ENCODE assay signal across 10 cellular contexts in genomic region chr12:110269622-110270124, GRCh38. TPM values are rescaled to one million over a fixed set of nuclear protein-coding genes. Genes with fewer than 3 reads are reported as not detected.
DNase-seq lines count a peak whose midpoint lies in the region; ATAC-seq, FAIRE-seq and TF ChIP-seq lines count a peak whose summit lies in the region.
"Had no signal": no experiment of that assay in that cellular context is flagged by ENCODE, and none has a peak within 500 bp of the region (broad histone marks: within the 10 kb centered on the region; RNA-seq: fewer than 3 reads in every experiment).

No MANE protein-coding gene starts in this region.

- TF ChIP-seq POLR2A in A549 (IDR thresholded peaks at IDR 0.05; ENCODE audit: low read length), result no peak
- TF ChIP-seq POLR2A in spleen (IDR thresholded peaks at IDR 0.05), result no peak
- no peak for TF ChIP-seq POLR2A in erythroblast (IDR thresholded peaks at IDR 0.05; ENCODE audit: low read length)

- peak; percentile 56 for FAIRE-seq in A549 (lab: Jason Lieb, UNC)

- POLR2A ChIA-PET in A549 (lab: Yijun Ruan, JAX), result interaction anchor here (0.6 to 3.1 kb wide), 4 partner anchors 12 to 416 kb away, joined by 3 to 55 read pairs (median 7); partner anchors contain the start of gene ATP2A2
- POLR2A ChIA-PET in activated CD8-positive, alpha-beta T cell treated with anti-CD3 and anti-CD28 coated beads, Interleukin-2, amount 10 ng/mL, durations not matched to agents 7 days and 5 days (lab: Charles Lee), result interaction anchor here (1.2 kb wide), 1 partner anchor 11 kb away, joined by 4 read pairs; the partner anchor contains the start of gene ATP2A2

- in situ Hi-C loops in KBM-7 (cut with MboI; ENCODE audit: low pct_unique_long_range_greater_than_20kb, low sequenced_read_pairs), result no loop called here

- no peaks in the 10 kb centered on the region for H3K36me3 Mint-ChIP-seq in chondrocyte (ENCODE audit: low read depth)
- no peaks in the 10 kb centered on the region for H3K36me3 Mint-ChIP-seq in activated CD8-positive, alpha-beta T cell treated with anti-CD3 and anti-CD28 coated beads, Interleukin-2, amount 10 ng/mL, durations not matched to agents 7 days and 5 days (ENCODE audit: low read depth)

- H3K36me3 ChIP-seq in lower lobe of right lung, result no peaks in the 10 kb centered on the region
- H3K36me3 ChIP-seq in spleen, result no peaks in the 10 kb centered on the region

- intact Hi-C loops in lower lobe of right lung (cut with DNase I), result no loop called here
- intact Hi-C loops in spleen (cut with DNase I; ENCODE audit: low total_unique reads), result no loop called here

- H3K9me3 Mint-ChIP-seq in chondrocyte (ENCODE audit: low read depth), result no peaks in the 10 kb centered on the region
- H3K9me3 Mint-ChIP-seq in activated CD8-positive, alpha-beta T cell treated with anti-CD3 and anti-CD28 coated beads, Interleukin-2, amount 10 ng/mL, durations not matched to agents 7 days and 5 days (ENCODE audit: insufficient read depth), result no peaks in the 10 kb centered on the region
- H3K9me3 Mint-ChIP-seq: CD4-positive, CD25-positive, alpha-beta regulatory T cell had no signal

- peak overlapping the region; percentile 29 for H3K4me3 Mint-ChIP-seq in chondrocyte (ENCODE audit: unreplicated experiment)
- H3K4me3 Mint-ChIP-seq in activated CD8-positive, alpha-beta T cell treated with anti-CD3 and anti-CD28 coated beads, Interleukin-2, amount 10 ng/mL, durations not matched to agents 7 days and 5 days, result no peak overlapping the region
- H3K4me3 Mint-ChIP-seq: CD4-positive, CD25-positive, alpha-beta regulatory T cell had no signal

- H3K4me3 ChIP-seq in A549 (peak overlapping the region; percentile 31; the same call in 1 of the 3 replicates), lower lobe of right lung (no peak overlapping the region), spleen (no peak overlapping the region)

- no peak for TF ChIP-seq CTCF in A549 (IDR thresholded peaks at IDR 0.05)
- TF ChIP-seq CTCF in chondrocyte (IDR thresholded peaks at IDR 0.05), result no peak
- TF ChIP-seq CTCF in lower lobe of right lung (IDR thresholded peaks at IDR 0.05), result no peak
- no peak for TF ChIP-seq CTCF in spleen (IDR thresholded peaks at IDR 0.05 in 8 of 11, conservative IDR thresholded peaks at IDR 0.05 in 3 of 11)

- H3K4me1 ChIP-seq in A549 (peaks cover 80% of the 10 kb centered on the region), lower lobe of right lung (peaks cover 10% of the 10 kb centered on the region), spleen (peaks cover 0 to 21% (median 4%) of the 10 kb centered on the region in 6 donors)

- H3K27ac Mint-ChIP-seq in chondrocyte (ENCODE audit: unreplicated experiment), result peak overlapping the region; percentile 95
- H3K27ac Mint-ChIP-seq in activated CD8-positive, alpha-beta T cell treated with anti-CD3 and anti-CD28 coated beads, Interleukin-2, amount 10 ng/mL, durations not matched to agents 7 days and 5 days, result no peak overlapping the region

- 3% methylated on average over 8 of the region's 8 CpGs for WGBS in A549 (ENCODE audit: missing lambda C conversion rate)
- WGBS in spleen, 5 donors, result 58 to 77% (median 71%) methylated on average over 8 of the region's 8 CpGs

- H3K4me2 ChIP-seq in A549, result peak overlapping the region; percentile 95

- H3K9me3 ChIP-seq in A549 (no peaks in the 10 kb centered on the region), lower lobe of right lung (no peaks in the 10 kb centered on the region), spleen (no peaks in the 10 kb centered on the region)

- ATAC-seq in A549 (peak; percentile 83 to 85), lower lobe of right lung (peak; percentile 53 to 64), GM18870 (IDR thresholded peaks at IDR 0.05; ENCODE audit: unreplicated experiment) (no peak)
- no peak for ATAC-seq in activated CD8-positive, alpha-beta T cell treated with anti-CD3 and anti-CD28 coated beads, Interleukin-2, amount 10 ng/mL, durations not matched to agents 7 days and 5 days

- peak; percentile 74 to 76; a peak in 2 of 5 replicates for TF ChIP-seq EP300 in A549 (IDR thresholded peaks at IDR 0.05)

- H3K27me3 Mint-ChIP-seq in chondrocyte (ENCODE audit: low read depth), result no peaks in the 10 kb centered on the region
- peaks cover 41% of the 10 kb centered on the region for H3K27me3 Mint-ChIP-seq in activated CD8-positive, alpha-beta T cell treated with anti-CD3 and anti-CD28 coated beads, Interleukin-2, amount 10 ng/mL, durations not matched to agents 7 days and 5 days (ENCODE audit: low read depth)

- TF ChIP-seq RAD21 in A549 (conservative IDR thresholded peaks at IDR 0.05 in 1 of 2, IDR thresholded peaks at IDR 0.05 in 1 of 2), result peak in 1 of 2 experiments; percentile 30; a peak in 2 of 5 replicates

- DNase-seq in A549 (ENCODE audit: low read depth in 1 of 2, low spot score in 1 of 2) (peak; percentile 87 to 95), KBM-7 (peak; percentile 46), chondrocyte (ENCODE audit: low spot score) (no peak), lower lobe of right lung (no peak), spleen (no peak), erythroblast (lab: John Stamatoyannopoulos, UW) (no peak)
- DNase-seq in activated CD8-positive, alpha-beta T cell treated with anti-CD3 and anti-CD28 coated beads, Interleukin-2, amount 10 ng/mL, durations not matched to agents 7 days and 5 days, result no peak
- DNase-seq: CD4-positive, CD25-positive, alpha-beta regulatory T cell; GOT3 had no signal

- H3K27me3 ChIP-seq in lower lobe of right lung (ENCODE audit: low read depth) (no peaks in the 10 kb centered on the region), spleen (replicated peaks in 1 of 7) (no peaks in the 10 kb centered on the region)

- peak overlapping the region; percentile 97 to 99 for H3K27ac ChIP-seq in A549
- no peak overlapping the region for H3K27ac ChIP-seq in lower lobe of right lung
- no peak overlapping the region for H3K27ac ChIP-seq in spleen

- CTCF ChIA-PET in A549 (lab: Yijun Ruan, JAX), result interaction anchor here (0.7 to 2.8 kb wide), 8 partner anchors 10 to 168 kb away, joined by 3 to 15 read pairs (median 4); partner anchors contain the start of gene ATP2A2
- CTCF ChIA-PET in activated CD8-positive, alpha-beta T cell treated with anti-CD3 and anti-CD28 coated beads, Interleukin-2, amount 10 ng/mL, durations not matched to agents 7 days and 5 days (lab: Charles Lee), result no interaction called here

- peaks cover 72% of the 10 kb centered on the region for H3K4me1 Mint-ChIP-seq in chondrocyte (ENCODE audit: low read depth)
- no peaks in the 10 kb centered on the region for H3K4me1 Mint-ChIP-seq in activated CD8-positive, alpha-beta T cell treated with anti-CD3 and anti-CD28 coated beads, Interleukin-2, amount 10 ng/mL, durations not matched to agents 7 days and 5 days (ENCODE audit: low read depth)
- H3K4me1 Mint-ChIP-seq: CD4-positive, CD25-positive, alpha-beta regulatory T cell had no signal

TF ChIP-seq in A549, 52 proteins besides CTCF, POLR2A, EP300 and RAD21 (continues in another document):
- peak; percentile 87 for TF ChIP-seq FOSL2 (IDR thresholded peaks at IDR 0.05)
- peak; percentile 96 for TF ChIP-seq FOSL2 (CRISPR knock-in tag; IDR thresholded peaks at IDR 0.05)
- TF ChIP-seq HOXB13 (CRISPR knock-in tag; IDR thresholded peaks at IDR 0.05; ENCODE audit: low read depth), result 0 out of 2 replicates have a peak, but pooled peaks have one; percentile 16
- no peak for TF ChIP-seq CHD4 (IDR thresholded peaks at IDR 0.05; ENCODE audit: borderline replicate concordance)
- peak; percentile 16; the same call in 1 of the 2 replicates for TF ChIP-seq HOXB5 (CRISPR knock-in tag; IDR thresholded peaks at IDR 0.05)
- TF ChIP-seq PHF8 (IDR thresholded peaks at IDR 0.05; ENCODE audit: borderline replicate concordance, low read depth), result no peak
- TF ChIP-seq CEBPB (IDR thresholded peaks at IDR 0.05), result peak in 1 of 2 experiments; percentile 64; a peak in 2 of 4 replicates
- peak; percentile 83 to 84 for TF ChIP-seq JUN (IDR thresholded peaks at IDR 0.05)
- peak; percentile 47 for TF ChIP-seq SMC3 (IDR thresholded peaks at IDR 0.05)
- no peak for TF ChIP-seq POLR2AphosphoS2 (conservative IDR thresholded peaks at IDR 0.05; ENCODE audit: low read length)
- TF ChIP-seq MYC (IDR thresholded peaks at IDR 0.05; ENCODE audit: borderline replicate concordance, low read length), result no peak
- no peak for TF ChIP-seq ESRRA (IDR thresholded peaks at IDR 0.05; ENCODE audit: borderline replicate concordance, low read length)
- no peak for TF ChIP-seq SREBF2 (IDR thresholded peaks at IDR 0.05)
- no peak for TF ChIP-seq HOXA7 (CRISPR knock-in tag; IDR thresholded peaks at IDR 0.05)
- peak; percentile 88 for TF ChIP-seq MAX (IDR thresholded peaks at IDR 0.05)
- no peak for TF ChIP-seq NPAS2 (CRISPR knock-in tag; IDR thresholded peaks at IDR 0.05; ENCODE audit: borderline replicate concordance)
- TF ChIP-seq JUNB (IDR thresholded peaks at IDR 0.05), result peak; percentile 86
- TF ChIP-seq, protein P1, sequence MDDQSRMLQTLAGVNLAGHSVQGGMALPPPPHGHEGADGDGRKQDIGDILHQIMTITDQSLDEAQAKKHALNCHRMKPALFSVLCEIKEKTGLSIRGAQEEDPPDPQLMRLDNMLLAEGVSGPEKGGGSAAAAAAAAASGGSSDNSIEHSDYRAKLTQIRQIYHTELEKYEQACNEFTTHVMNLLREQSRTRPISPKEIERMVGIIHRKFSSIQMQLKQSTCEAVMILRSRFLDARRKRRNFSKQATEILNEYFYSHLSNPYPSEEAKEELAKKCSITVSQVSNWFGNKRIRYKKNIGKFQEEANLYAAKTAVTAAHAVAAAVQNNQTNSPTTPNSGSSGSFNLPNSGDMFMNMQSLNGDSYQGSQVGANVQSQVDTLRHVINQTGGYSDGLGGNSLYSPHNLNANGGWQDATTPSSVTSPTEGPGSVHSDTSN (IDR thresholded peaks at IDR 0.05), result 0 out of 2 replicates have a peak, but pooled peaks have one; percentile 34
- TF ChIP-seq KDM1A (IDR thresholded peaks at IDR 0.05; ENCODE audit: low read depth), result no peak
- TF ChIP-seq MAFK (IDR thresholded peaks at IDR 0.05; ENCODE audit: partially characterized antibody), result no peak

RNA-seq across cellular contexts. Expression of gene ATP2A2, which starts 11.4 kb away (rescaled TPM):
- polyA plus RNA-seq in A549 (2011; rRNA removed) (415 and 431 TPM in 2 replicates), A549 (2017; fragmentation: RNase III; extraction: RNeasy Plus Mini Kit Qiagen cat#74134 plus additional on column Dnase treatment) (328 to 356 TPM (median 342 TPM) in 3 replicates), spleen (10 to 100 TPM in 2 of 3 donors, 1 to 10 TPM in 1; 7.8 to 18.4 (median 12.3) TPM)
- polyA plus RNA-seq in A549 (2012; cell fraction: cytosol; rRNA removed), result 264 and 317 TPM in 2 replicates
- 658 and 717 TPM in 2 replicates for polyA plus RNA-seq in A549 (2012; cell fraction: nucleus; rRNA removed)
- polyA minus RNA-seq in A549 (2011; rRNA and poly(A)+ RNA removed), result 375 and 407 TPM in 2 replicates
- total RNA-seq in chondrocyte (163 to 218 TPM (median 216 TPM) in 3 replicates), lower lobe of right lung (156 TPM), spleen (100 to 1,000 TPM in 6 of 7 donors, 10 to 100 TPM in 1; 89.8 to 143 (median 118) TPM)
- total RNA-seq in activated CD8-positive, alpha-beta T cell treated with anti-CD3 and anti-CD28 coated beads, Interleukin-2, amount 10 ng/mL, durations not matched to agents 7 days and 5 days, result 100 to 1,000 TPM; 130 to 132 TPM

Comparison
In these comparisons a context has a peak if more than half of its experiments do, and no peak if none do; other contexts are left out.
1. ATAC-seq: peak in A549 (2 of 2) and lower lobe of right lung (2 of 2); none in activated CD8-positive, alpha-beta T cell treated with anti-CD3 and anti-CD28 coated beads, Interleukin-2, amount 10 ng/mL, durations not matched to agents 7 days and 5 days (single experiment) and GM18870 (single experiment).
2. DNase-seq: peak in A549 (2 of 2) and KBM-7 (single experiment); none in chondrocyte (single experiment), lower lobe of right lung (single experiment), activated CD8-positive, alpha-beta T cell treated with anti-CD3 and anti-CD28 coated beads, Interleukin-2, amount 10 ng/mL, durations not matched to agents 7 days and 5 days (single experiment), spleen (single experiment) and erythroblast (0 of 2).
3. H3K27ac ChIP-seq: peak in A549 (2 of 2); none in lower lobe of right lung (single experiment) and spleen (0 of 8).